In genomic region chr16:74635303-74635702, GRCh38 we compare ENCODE assay signal across 1 cellular context.
TF ChIP-seq lines count a peak whose summit lies in the region.

No MANE protein-coding gene starts in this region.

TF ChIP-seq in HepG2, 621 proteins besides CTCF, POLR2A, EP300 and RAD21 (continued from another document and continues in another):
- TF ChIP-seq RERE (CRISPR knock-in tag; IDR thresholded peaks at IDR 0.05; ENCODE audit: low read depth) (no peak), ZGPAT (CRISPR knock-in tag; IDR thresholded peaks at IDR 0.05) (no peak), NFKBIZ (CRISPR knock-in tag; IDR thresholded peaks at IDR 0.05) (no peak), ZNF230 (CRISPR knock-in tag; IDR thresholded peaks at IDR 0.05) (no peak), ZNF274 (CRISPR knock-in tag; IDR thresholded peaks at IDR 0.05) (no peak), CEBPG (CRISPR knock-in tag; IDR thresholded peaks at IDR 0.05) (no peak), CBX5 (CRISPR knock-in tag; IDR thresholded peaks at IDR 0.05; ENCODE audit: borderline replicate concordance) (no peak), GATAD1 (CRISPR knock-in tag; IDR thresholded peaks at IDR 0.05) (no peak), ZMYM4 (CRISPR knock-in tag; IDR thresholded peaks at IDR 0.05) (peak; percentile 17; the same call in 1 of the 2 replicates), ZNF569 (CRISPR knock-in tag; IDR thresholded peaks at IDR 0.05; ENCODE audit: borderline replicate concordance) (no peak), YEATS4 (CRISPR knock-in tag; IDR thresholded peaks at IDR 0.05; ENCODE audit: borderline replicate concordance) (no peak), TRIM22 (IDR thresholded peaks at IDR 0.05) (no peak), ZBTB43 (CRISPR knock-in tag; conservative IDR thresholded peaks at IDR 0.05) (no peak), ZNF234 (CRISPR knock-in tag; conservative IDR thresholded peaks at IDR 0.05) (no peak), BATF2 (CRISPR knock-in tag; IDR thresholded peaks at IDR 0.05) (no peak), ZBTB21 (CRISPR knock-in tag; IDR thresholded peaks at IDR 0.05) (no peak), MTF2 (CRISPR knock-in tag; IDR thresholded peaks at IDR 0.05; ENCODE audit: borderline replicate concordance) (no peak), MED13 (CRISPR knock-in tag; IDR thresholded peaks at IDR 0.05) (no peak), SMC3 (IDR thresholded peaks at IDR 0.05; ENCODE audit: low read length) (no peak), NR2F2 (IDR thresholded peaks at IDR 0.05; ENCODE audit: borderline replicate concordance, low read depth) (no peak), FOXA3 (CRISPR knock-in tag; IDR thresholded peaks at IDR 0.05) (peak; percentile 92), FOXK2 (IDR thresholded peaks at IDR 0.05) (peak; percentile 95), HDAC6 (IDR thresholded peaks at IDR 0.05; ENCODE audit: low read depth, low read length) (no peak), PHF8 (CRISPR knock-in tag; IDR thresholded peaks at IDR 0.05) (no peak), ZNF562 (CRISPR knock-in tag; IDR thresholded peaks at IDR 0.05; ENCODE audit: borderline replicate concordance) (no peak), JARID2 (CRISPR knock-in tag; IDR thresholded peaks at IDR 0.05; ENCODE audit: insufficient replicate concordance) (no peak), FIP1L1 (IDR thresholded peaks at IDR 0.05; ENCODE audit: borderline replicate concordance, insufficient read depth, low read depth, low read length) (no peak), HNRNPUL1 (IDR thresholded peaks at IDR 0.05; ENCODE audit: low read depth, low read length) (peak; percentile 55; the same call in 1 of the 2 replicates), ARID5B (CRISPR knock-in tag; IDR thresholded peaks at IDR 0.05) (peak; percentile 51; the same call in 1 of the 2 replicates), ZNF414 (CRISPR knock-in tag; IDR thresholded peaks at IDR 0.05) (no peak), ZNF10 (CRISPR knock-in tag; IDR thresholded peaks at IDR 0.05; ENCODE audit: borderline replicate concordance, low read depth) (no peak), ARNTL (CRISPR knock-in tag; IDR thresholded peaks at IDR 0.05) (no peak), PBX2 (CRISPR knock-in tag; IDR thresholded peaks at IDR 0.05) (no peak), NCOA5 (CRISPR knock-in tag; IDR thresholded peaks at IDR 0.05) (no peak), PRPF4 (IDR thresholded peaks at IDR 0.05; ENCODE audit: low read depth, low read length, poor library complexity, severe bottlenecking) (no peak), SP140L (CRISPR knock-in tag; IDR thresholded peaks at IDR 0.05; ENCODE audit: borderline replicate concordance) (no peak), KLF16 (CRISPR knock-in tag; IDR thresholded peaks at IDR 0.05) (no peak), ZNF790 (CRISPR knock-in tag; IDR thresholded peaks at IDR 0.05; ENCODE audit: borderline replicate concordance) (no peak), IKZF4 (CRISPR knock-in tag; IDR thresholded peaks at IDR 0.05; ENCODE audit: borderline replicate concordance, low read depth, not compliant biosample characterization) (no peak), HDAC1 (CRISPR knock-in tag; IDR thresholded peaks at IDR 0.05) (no peak), HOXA3 (CRISPR knock-in tag; IDR thresholded peaks at IDR 0.05) (peak; percentile 76), NKX3-1 (CRISPR knock-in tag; IDR thresholded peaks at IDR 0.05) (no peak), ASH2L (IDR thresholded peaks at IDR 0.05; ENCODE audit: insufficient read length, low read depth, low read length) (peak; percentile 35), ZNF746 (CRISPR knock-in tag; IDR thresholded peaks at IDR 0.05) (no peak), DRAP1 (CRISPR knock-in tag; IDR thresholded peaks at IDR 0.05) (no peak), FOXA1 (IDR thresholded peaks at IDR 0.05) (no peak; the same call in 1 of the 2 replicates), FOXA1 (CRISPR knock-in tag; IDR thresholded peaks at IDR 0.05) (peak; percentile 79), GPN1 (CRISPR knock-in tag; IDR thresholded peaks at IDR 0.05; ENCODE audit: borderline replicate concordance) (no peak), ZNF335 (CRISPR knock-in tag; IDR thresholded peaks at IDR 0.05) (no peak), ELF4 (CRISPR knock-in tag; IDR thresholded peaks at IDR 0.05; ENCODE audit: borderline replicate concordance) (no peak), ZNF570 (CRISPR knock-in tag; IDR thresholded peaks at IDR 0.05; ENCODE audit: borderline replicate concordance) (no peak), ZNF75D (CRISPR knock-in tag; IDR thresholded peaks at IDR 0.05; ENCODE audit: borderline replicate concordance) (no peak), JUND (CRISPR knock-in tag; IDR thresholded peaks at IDR 0.05) (no peak), GATAD2A (CRISPR knock-in tag; IDR thresholded peaks at IDR 0.05) (peak; percentile 72), AHR (CRISPR knock-in tag; IDR thresholded peaks at IDR 0.05) (no peak), ZNF337 (CRISPR knock-in tag; IDR thresholded peaks at IDR 0.05; ENCODE audit: borderline replicate concordance, low read depth) (no peak)
